8 cellular contexts compared by ENCODE assay signal in genomic region chr15:41774873-41775417, GRCh38. TPM values are rescaled to one million over a fixed set of nuclear protein-coding genes. Genes with fewer than 3 reads are reported as not detected.
DNase-seq lines count a peak whose midpoint lies in the region; ATAC-seq and TF ChIP-seq lines count a peak whose summit lies in the region.

No MANE protein-coding gene starts in this region.

- CTCF ChIA-PET in SK-N-SH (lab: Yijun Ruan, JAX): interaction anchor here (0.6 to 6.9 kb wide), 17 partner anchors 8 to 610 kb away, joined by 3 to 114 read pairs (median 5); no protein-coding TSS in a partner anchor

- H4K20me1 ChIP-seq in SK-N-SH (ENCODE audit: insufficient read depth): no peaks in the 10 kb centered on the region

- peak overlapping the region; percentile 87 to 89 for H3K27ac ChIP-seq in SK-N-SH (ENCODE audit: low read depth in 2 of 2, low read length in 1 of 2)
- H3K27ac ChIP-seq in esophagus (ENCODE audit: low read depth in 2 of 2, low read length in 1 of 2): peak overlapping the region; percentile 92 to 93

- H3K9me3 Mint-ChIP-seq in osteocyte (ENCODE audit: unreplicated experiment): no peaks in the 10 kb centered on the region

- H3K4me1 ChIP-seq in SK-N-SH (ENCODE audit: control insufficient read depth in 1 of 2, insufficient read depth in 2 of 2, low read depth in 1 of 2, low read length in 1 of 2): peaks cover 23 to 31% of the 10 kb centered on the region in 2 experiments
- peaks cover 0 to 5% of the 10 kb centered on the region in 2 donors for H3K4me1 ChIP-seq in esophagus (ENCODE audit: control insufficient read depth in 2 of 2, insufficient read depth in 2 of 2, low read length in 1 of 2)

- no peaks in the 10 kb centered on the region for H3K27me3 ChIP-seq in SK-N-SH (ENCODE audit: insufficient read depth)
- no peaks in the 10 kb centered on the region for H3K27me3 ChIP-seq in esophagus (ENCODE audit: control insufficient read depth in 1 of 2, insufficient read depth in 2 of 2, low read length in 2 of 2)

- peak overlapping the region; percentile 96 for H3K27ac Mint-ChIP-seq in osteocyte (ENCODE audit: unreplicated experiment)

- WGBS in SK-N-SH (ENCODE audit: low lambda C conversion rate): 13% methylated on average over 17 of the region's 19 CpGs
- WGBS in esophagus, 2 donors: 5 to 6% methylated on average over 19 of the region's 19 CpGs

- H3K4me1 Mint-ChIP-seq in osteocyte (ENCODE audit: unreplicated experiment): peaks cover 58% of the 10 kb centered on the region

- TF ChIP-seq RAD21 in SK-N-SH (IDR thresholded peaks at IDR 0.05; ENCODE audit: low read length): no peak

- H3K4me3 ChIP-seq in SK-N-SH (ENCODE audit: low read depth in 2 of 2, low read length in 1 of 2): peak overlapping the region; percentile 76 to 88
- H3K4me3 ChIP-seq in esophagus (ENCODE audit: low read depth in 1 of 2, low read length in 2 of 2): peak overlapping the region; percentile 77 to 83

- TF ChIP-seq CTCF in SK-N-SH (IDR thresholded peaks at IDR 0.05) (no peak), osteocyte (IDR thresholded peaks at IDR 0.05) (no peak)

- H3K36me3 Mint-ChIP-seq in osteocyte (ENCODE audit: unreplicated experiment): peaks cover 2% of the 10 kb centered on the region

- peaks cover 50% of the 10 kb centered on the region for H3K79me2 ChIP-seq in SK-N-SH (ENCODE audit: insufficient read depth)

- POLR2A ChIA-PET in SK-N-SH (lab: Yijun Ruan, JAX): interaction anchor here (0.9 to 2.5 kb wide), 6 partner anchors 15 to 217 kb away, joined by 3 to 13 read pairs (median 4); no protein-coding TSS in a partner anchor

- ATAC-seq in HG03196 (IDR thresholded peaks at IDR 0.05; ENCODE audit: unreplicated experiment): no peak

- peak overlapping the region; percentile 86 for H3K4me3 Mint-ChIP-seq in osteocyte (ENCODE audit: unreplicated experiment)

- DNase-seq in NCI-H1092 (lab: John Stamatoyannopoulos, UW) (peak; percentile 44), NCI-H1092 treated with DMSO at 0.1 percent for 48 hours (lab: John Stamatoyannopoulos, UW) (no peak), SK-N-SH (no peak), osteocyte (ENCODE audit: extremely low spot score, unreplicated experiment) (no peak), NAMALWA (ENCODE audit: low spot score) (no peak), NCI-H82 treated with DMSO at 0.1 percent for 48 hours (lab: John Stamatoyannopoulos, UW; ENCODE audit: unreplicated experiment) (no peak)

- TF ChIP-seq EP300 in SK-N-SH (IDR thresholded peaks at IDR 0.05; ENCODE audit: borderline replicate concordance in 1 of 2, low read depth in 1 of 2, low read length in 1 of 2): no peak

- peak overlapping the region; percentile 79 for H3K9ac ChIP-seq in SK-N-SH

- H3K36me3 ChIP-seq in SK-N-SH (replicated peaks in 1 of 2; ENCODE audit: control insufficient read depth in 1 of 2, insufficient read depth in 2 of 2, low read length in 1 of 2) (peaks cover 0 to 13% of the 10 kb centered on the region in 2 experiments), esophagus (ENCODE audit: control insufficient read depth in 2 of 2, insufficient read depth in 2 of 2, low read length in 1 of 2) (no peaks in the 10 kb centered on the region)

- H3K9me2 ChIP-seq in SK-N-SH: no peaks in the 10 kb centered on the region

- no peaks in the 10 kb centered on the region for H3K9me3 ChIP-seq in SK-N-SH
- no peaks in the 10 kb centered on the region for H3K9me3 ChIP-seq in esophagus (ENCODE audit: control insufficient read depth in 2 of 2, insufficient read depth in 1 of 2, low read depth in 1 of 2, low read length in 1 of 2)

- peak overlapping the region; percentile 33; the same call in 1 of the 2 replicates for H2AFZ ChIP-seq in SK-N-SH (ENCODE audit: low read depth)

- peak overlapping the region; percentile 97 for H3K4me2 ChIP-seq in SK-N-SH

- H3F3A ChIP-seq in SK-N-SH (replicated peaks; ENCODE audit: insufficient read depth): peaks cover 28% of the 10 kb centered on the region

- H3K27me3 Mint-ChIP-seq in osteocyte (ENCODE audit: unreplicated experiment): no peaks in the 10 kb centered on the region

TF ChIP-seq in SK-N-SH, 30 proteins besides CTCF, POLR2A, EP300 and RAD21:
- no peak for TF ChIP-seq TAF1 (IDR thresholded peaks at IDR 0.05; ENCODE audit: borderline replicate concordance, low read depth, low read length)
- no peak for TF ChIP-seq SIN3A (IDR thresholded peaks at IDR 0.05; ENCODE audit: borderline replicate concordance, low read depth, low read length)
- no peak for TF ChIP-seq ZBTB33 (IDR thresholded peaks at IDR 0.05; ENCODE audit: borderline replicate concordance, low read depth)
- no peak for TF ChIP-seq RXRA (IDR thresholded peaks at IDR 0.05; ENCODE audit: borderline replicate concordance, low read depth)
- no peak for TF ChIP-seq EZH2phosphoT487 (IDR thresholded peaks at IDR 0.05; ENCODE audit: borderline replicate concordance, low read depth)
- no peak for TF ChIP-seq NFIC (IDR thresholded peaks at IDR 0.05; ENCODE audit: borderline replicate concordance)
- no peak for TF ChIP-seq TCF12 (IDR thresholded peaks at IDR 0.05)

RNA-seq across cellular contexts. Expression of gene MAPKBP1, which starts 0.7 kb away (rescaled TPM):
- polyA plus RNA-seq in SK-N-SH (2012; rRNA removed) (5.2 and 6.7 TPM in 2 replicates), esophagus (10 to 100 TPM; 11.9 to 57.3 TPM)
- 2.0 and 3.1 TPM in 2 replicates for polyA plus RNA-seq in SK-N-SH (2012; cell fraction: cytosol; rRNA removed)
- 28.0 and 28.2 TPM in 2 replicates for polyA plus RNA-seq in SK-N-SH (2012; cell fraction: nucleus; rRNA removed)
- 28.0 and 34.2 TPM in 2 replicates for total RNA-seq in osteocyte

RNA-seq across cellular contexts. Expression of gene JMJD7, which starts 52.9 kb away (rescaled TPM):
- polyA plus RNA-seq in SK-N-SH (2012; rRNA removed): 6.5 and 6.8 TPM in 2 replicates
- polyA plus RNA-seq in SK-N-SH (2012; cell fraction: cytosol; rRNA removed): 3.5 and 4.6 TPM in 2 replicates
- 12.7 and 12.9 TPM in 2 replicates for polyA plus RNA-seq in SK-N-SH (2012; cell fraction: nucleus; rRNA removed)
- 10 to 100 TPM; 27.9 to 39.4 TPM for polyA plus RNA-seq in esophagus
- 9.1 and 14.0 TPM in 2 replicates for total RNA-seq in osteocyte
